8 cellular contexts compared by ENCODE assay signal in the genomic region with DNA sequence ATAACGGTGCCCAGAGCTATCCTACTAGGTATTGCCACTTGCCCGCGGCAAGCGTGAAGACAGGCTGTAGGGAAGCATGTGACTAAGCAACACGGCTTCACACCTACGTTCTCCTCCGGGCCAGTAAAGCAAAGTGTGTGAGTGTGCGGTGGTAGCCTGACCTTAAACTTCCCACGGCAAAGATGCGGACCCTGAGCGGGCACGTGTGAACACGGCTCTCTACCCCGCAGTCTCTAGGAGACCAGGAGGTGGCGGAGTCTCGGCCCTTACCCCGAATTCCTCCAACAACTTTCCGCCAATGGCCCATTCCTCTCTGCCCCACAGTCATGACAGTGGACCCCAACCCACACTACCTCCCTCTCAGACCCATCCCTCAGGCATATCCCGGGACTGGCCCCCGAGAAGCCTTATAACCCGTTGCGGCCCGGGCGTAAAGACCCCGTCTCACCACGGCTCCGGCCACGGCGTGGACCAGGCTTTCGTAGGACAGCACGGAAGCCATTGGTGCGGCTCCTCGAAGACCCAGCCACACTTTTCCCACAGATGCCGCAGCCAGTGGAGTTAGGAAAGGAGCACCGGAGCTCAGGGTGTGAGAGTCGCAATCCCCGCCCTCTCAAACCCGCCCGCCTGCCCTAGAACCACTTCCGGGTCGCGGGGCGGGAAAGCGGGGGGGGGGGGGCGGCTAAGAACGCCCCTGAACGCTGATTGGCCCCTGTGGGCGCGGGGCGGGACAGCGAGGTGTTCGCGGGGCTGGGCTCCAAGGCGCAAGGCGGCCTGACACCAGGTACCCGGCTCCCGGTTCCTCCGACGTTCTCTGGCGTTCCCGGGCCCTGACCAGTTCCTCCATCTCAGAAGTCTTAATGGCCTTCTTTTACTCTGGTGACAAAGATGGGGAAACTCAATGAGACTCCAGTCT. TPM values are rescaled to one million over a fixed set of nuclear protein-coding genes. Genes with fewer than 3 reads are reported as not detected.
A peak's percentile ranks its signal among the peaks of the same experiment; 100 is the strongest.
DNase-seq lines count a peak whose midpoint lies in the region; ATAC-seq and TF ChIP-seq lines count a peak whose summit lies in the region.

A gene with protein sequence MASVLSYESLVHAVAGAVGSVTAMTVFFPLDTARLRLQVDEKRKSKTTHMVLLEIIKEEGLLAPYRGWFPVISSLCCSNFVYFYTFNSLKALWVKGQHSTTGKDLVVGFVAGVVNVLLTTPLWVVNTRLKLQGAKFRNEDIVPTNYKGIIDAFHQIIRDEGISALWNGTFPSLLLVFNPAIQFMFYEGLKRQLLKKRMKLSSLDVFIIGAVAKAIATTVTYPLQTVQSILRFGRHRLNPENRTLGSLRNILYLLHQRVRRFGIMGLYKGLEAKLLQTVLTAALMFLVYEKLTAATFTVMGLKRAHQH (minus strand): TSS at position 600 of the 916 bp plus-strand sequence. CDS start 98 bp downstream, at position 502.

- BruUV-seq in HCT116 (replicated peaks; lab: Mats Ljungman, UMichigan): TSS peak; percentile 48

- peak within 1 kb of the TSS; percentile 87 to 92 for H3K4me3 ChIP-seq in HCT116 (replicated peaks in 1 of 2; ENCODE audit: low read depth in 1 of 2, low read length in 2 of 2)
- H3K4me3 ChIP-seq in testis: peak within 1 kb of the TSS; percentile 99 to 100

- no peaks in the 10 kb centered on the region for H3K27me3 Mint-ChIP-seq in activated naive CD4-positive, alpha-beta T cell treated with anti-CD3 and anti-CD28 coated beads, Interleukin-2, amount 50 U/mL, for 24 hours
- H3K27me3 Mint-ChIP-seq in osteocyte (ENCODE audit: unreplicated experiment): no peaks in the 10 kb centered on the region

- TF ChIP-seq CTCF in HCT116 (IDR thresholded peaks at IDR 0.05 in 2 of 3, conservative IDR thresholded peaks at IDR 0.05 in 1 of 3; ENCODE audit: borderline replicate concordance in 1 of 3, insufficient read depth in 1 of 3, low read depth in 2 of 3, low read length in 2 of 3) (peak in 2 of 3 experiments; percentile 37 to 44; a peak in 4 of 6 replicates), osteocyte (IDR thresholded peaks at IDR 0.05) (peak; percentile 58), testis (IDR thresholded peaks at IDR 0.05) (peak; percentile 8 to 31 (median 19))

- H3K9me2 ChIP-seq in HCT116 (ENCODE audit: insufficient read depth): no peaks in the 10 kb centered on the region

- H3K4me3 Mint-ChIP-seq in activated naive CD4-positive, alpha-beta T cell treated with anti-CD3 and anti-CD28 coated beads, Interleukin-2, amount 50 U/mL, for 24 hours: peak within 1 kb of the TSS; percentile 90
- peak within 1 kb of the TSS; percentile 98 for H3K4me3 Mint-ChIP-seq in osteocyte (ENCODE audit: unreplicated experiment)

- H2AFZ ChIP-seq in HCT116 (ENCODE audit: low read depth, low read length, poor library complexity, severe bottlenecking): peak within 1 kb of the TSS; percentile 88

- intact Hi-C loops in HCT116 (cut with micrococcal nuclease) (no loop called here), head of caudate nucleus (cut with DNase I) (loop anchor here (2.0 kb wide), 1 partner anchor 38 kb away; a partner anchor contains a TSS), testis (cut with DNase I; ENCODE audit: low total_unique reads) (no loop called here)

- peaks cover 40% of the 10 kb centered on the region for H3K4me1 Mint-ChIP-seq in activated naive CD4-positive, alpha-beta T cell treated with anti-CD3 and anti-CD28 coated beads, Interleukin-2, amount 50 U/mL, for 24 hours
- peaks cover 29% of the 10 kb centered on the region for H3K4me1 Mint-ChIP-seq in osteocyte (ENCODE audit: unreplicated experiment)

- CTCF ChIA-PET in HCT116 (lab: Charles Lee): interaction anchor here (0.9 to 1.0 kb wide), 2 partner anchors 10 to 136 kb away, joined by 3 read pairs; no protein-coding TSS in a partner anchor

- peak within 1 kb of the TSS; percentile 89 for H3K9ac ChIP-seq in HCT116 (ENCODE audit: low read length)

- RAD21 ChIA-PET in HCT116 (lab: Charles Lee; ENCODE audit: low non-redundant PET in 1 of 2, low total read pairs in 2 of 2, uncharacterized antibody in 2 of 2, unreplicated experiment in 2 of 2): no interaction called here

- peak; percentile 42 for TF ChIP-seq POLR2A in HCT116 (IDR thresholded peaks at IDR 0.05; ENCODE audit: borderline replicate concordance, extremely low read depth, insufficient read depth, insufficient read length)
- no peak for TF ChIP-seq POLR2A in testis (IDR thresholded peaks at IDR 0.05)

- no peaks in the 10 kb centered on the region for H3K27me3 ChIP-seq in HCT116 (ENCODE audit: insufficient read depth, low read length)
- H3K27me3 ChIP-seq in testis: no peaks in the 10 kb centered on the region

- no peaks in the 10 kb centered on the region for H3K9me3 Mint-ChIP-seq in activated naive CD4-positive, alpha-beta T cell treated with anti-CD3 and anti-CD28 coated beads, Interleukin-2, amount 50 U/mL, for 24 hours
- no peaks in the 10 kb centered on the region for H3K9me3 Mint-ChIP-seq in osteocyte (ENCODE audit: unreplicated experiment)

- POLR2A ChIA-PET in HCT116 (lab: Charles Lee): interaction anchor here (1.0 kb wide), 1 partner anchor 167 kb away, joined by 4 read pairs; no protein-coding TSS in a partner anchor

- peak within 1 kb of the TSS; percentile 92 for H3K4me2 ChIP-seq in HCT116 (ENCODE audit: low read length)

- H3K36me3 Mint-ChIP-seq in activated naive CD4-positive, alpha-beta T cell treated with anti-CD3 and anti-CD28 coated beads, Interleukin-2, amount 50 U/mL, for 24 hours: peaks cover 10% of the 10 kb centered on the region
- peaks cover 6% of the 10 kb centered on the region for H3K36me3 Mint-ChIP-seq in osteocyte (ENCODE audit: unreplicated experiment)

- H3K36me3 ChIP-seq in HCT116 (ENCODE audit: control insufficient read depth in 1 of 2, insufficient read depth in 2 of 2, low read length in 2 of 2) (peaks cover 0 to 2% of the 10 kb centered on the region in 2 experiments; a peak in 2 of 4 replicates), testis (ENCODE audit: low read depth, missing control alignments) (no peaks in the 10 kb centered on the region)

- peak; percentile 89 for DNase-seq in ELR (ENCODE audit: low read depth)
- peak; percentile 66 for DNase-seq in HCT116 (ENCODE audit: low read depth, low spot score)
- peak; percentile 74 for DNase-seq in NCI-H1092 (lab: John Stamatoyannopoulos, UW)
- DNase-seq in SKM-1 (lab: John Stamatoyannopoulos, UW; ENCODE audit: unreplicated experiment): peak; percentile 66
- DNase-seq in head of caudate nucleus: peak; percentile 79 to 96 (median 92)
- DNase-seq in osteocyte (ENCODE audit: extremely low spot score, unreplicated experiment): peak; percentile 93
- peak; percentile 93 for DNase-seq in testis

- no peaks in the 10 kb centered on the region for H4K20me1 ChIP-seq in HCT116 (ENCODE audit: insufficient read depth)

- WGBS in testis, 2 donors: 1% methylated on average over 19 to 53 of the region's 61 CpGs

- peak; percentile 97 for ATAC-seq in HCT116

- H3K4me1 ChIP-seq in HCT116 (ENCODE audit: control insufficient read depth in 1 of 2, insufficient read depth in 2 of 2, low read length in 2 of 2) (peaks cover 8 to 25% of the 10 kb centered on the region in 2 experiments; a peak in 3 of 4 replicates), testis (peaks cover 19% of the 10 kb centered on the region)

- H3K79me2 ChIP-seq in HCT116 (ENCODE audit: insufficient read depth, low read length): peaks cover 44% of the 10 kb centered on the region

- peak within 1 kb of the TSS; percentile 70 for H3K27ac ChIP-seq in HCT116 (ENCODE audit: low read depth, low read length)
- peak within 1 kb of the TSS; percentile 86 for H3K27ac ChIP-seq in testis

- TF ChIP-seq RAD21 in HCT116 (IDR thresholded peaks at IDR 0.05; ENCODE audit: low read depth): no peak

- H3K27ac Mint-ChIP-seq in activated naive CD4-positive, alpha-beta T cell treated with anti-CD3 and anti-CD28 coated beads, Interleukin-2, amount 50 U/mL, for 24 hours: peak within 1 kb of the TSS; percentile 93
- H3K27ac Mint-ChIP-seq in osteocyte (ENCODE audit: unreplicated experiment): peak within 1 kb of the TSS; percentile 89

- no peaks in the 10 kb centered on the region for H3K9me3 ChIP-seq in HCT116 (ENCODE audit: control insufficient read depth in 1 of 2, insufficient read depth in 1 of 2, low read depth in 1 of 2, low read length in 2 of 2)
- no peaks in the 10 kb centered on the region for H3K9me3 ChIP-seq in testis

TF ChIP-seq in HCT116, 20 proteins besides CTCF, POLR2A, EP300 and RAD21 (continues in another document):
- TF ChIP-seq POLR2AphosphoS5 (IDR thresholded peaks at IDR 0.05; ENCODE audit: low read depth, low read length) (peak; percentile 70), ELF1 (IDR thresholded peaks at IDR 0.05; ENCODE audit: borderline replicate concordance, low read depth) (peak; percentile 55), EZH2phosphoT487 (IDR thresholded peaks at IDR 0.05; ENCODE audit: borderline replicate concordance) (no peak), YY1 (IDR thresholded peaks at IDR 0.05; ENCODE audit: extremely low read depth, insufficient replicate concordance, low read depth, low read length) (no peak), CEBPB (IDR thresholded peaks at IDR 0.05; ENCODE audit: low read depth) (no peak), SP1 (IDR thresholded peaks at IDR 0.05; ENCODE audit: low read depth) (peak; percentile 68), JUND (IDR thresholded peaks at IDR 0.05) (no peak), FOSL1 (IDR thresholded peaks at IDR 0.05; ENCODE audit: low read depth) (no peak)
- TF ChIP-seq, protein P1, sequence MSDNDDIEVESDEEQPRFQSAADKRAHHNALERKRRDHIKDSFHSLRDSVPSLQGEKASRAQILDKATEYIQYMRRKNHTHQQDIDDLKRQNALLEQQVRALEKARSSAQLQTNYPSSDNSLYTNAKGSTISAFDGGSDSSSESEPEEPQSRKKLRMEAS (IDR thresholded peaks at IDR 0.05): peak; percentile 86
- TF ChIP-seq, protein P2, sequence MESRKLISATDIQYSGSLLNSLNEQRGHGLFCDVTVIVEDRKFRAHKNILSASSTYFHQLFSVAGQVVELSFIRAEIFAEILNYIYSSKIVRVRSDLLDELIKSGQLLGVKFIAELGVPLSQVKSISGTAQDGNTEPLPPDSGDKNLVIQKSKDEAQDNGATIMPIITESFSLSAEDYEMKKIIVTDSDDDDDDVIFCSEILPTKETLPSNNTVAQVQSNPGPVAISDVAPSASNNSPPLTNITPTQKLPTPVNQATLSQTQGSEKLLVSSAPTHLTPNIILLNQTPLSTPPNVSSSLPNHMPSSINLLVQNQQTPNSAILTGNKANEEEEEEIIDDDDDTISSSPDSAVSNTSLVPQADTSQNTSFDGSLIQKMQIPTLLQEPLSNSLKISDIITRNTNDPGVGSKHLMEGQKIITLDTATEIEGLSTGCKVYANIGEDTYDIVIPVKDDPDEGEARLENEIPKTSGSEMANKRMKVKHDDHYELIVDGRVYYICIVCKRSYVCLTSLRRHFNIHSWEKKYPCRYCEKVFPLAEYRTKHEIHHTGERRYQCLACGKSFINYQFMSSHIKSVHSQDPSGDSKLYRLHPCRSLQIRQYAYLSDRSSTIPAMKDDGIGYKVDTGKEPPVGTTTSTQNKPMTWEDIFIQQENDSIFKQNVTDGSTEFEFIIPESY (IDR thresholded peaks at IDR 0.05; ENCODE audit: extremely low read depth, insufficient replicate concordance, low read length): no peak

RNA-seq across cellular contexts. Expression of the gene that starts here (rescaled TPM):
- total RNA-seq in HCT116 (2021; ENCODE audit: unreplicated experiment): 16.6 TPM
- 13.0 and 13.5 TPM in 2 replicates for polyA plus RNA-seq in HCT116 (2012)
- total RNA-seq in osteocyte: 15.8 and 17.1 TPM in 2 replicates
- 10 to 100 TPM; 33.8 to 36.1 TPM for total RNA-seq in testis
- polyA plus RNA-seq in testis (ENCODE audit: insufficient read depth, low read depth, low replicate concordance): 42.8 TPM

Comparison
In these comparisons a context has a peak if more than half of its experiments do, and no peak if none do; other contexts are left out.
1. Peak in every context shown above with its lines: DNase-seq, ATAC-seq, H3K4me3 ChIP-seq and H3K27ac ChIP-seq.